15 cellular contexts compared by ENCODE assay signal in genomic region chr19:46134527-46134926, GRCh38. TPM values are rescaled to one million over a fixed set of nuclear protein-coding genes. Genes with fewer than 3 reads are reported as not detected.
DNase-seq lines count a peak whose midpoint lies in the region; ATAC-seq and TF ChIP-seq lines count a peak whose summit lies in the region.
"Had no signal": no experiment of that assay in that cellular context is flagged by ENCODE, and none has a peak within 500 bp of the region (broad histone marks: within the 10 kb centered on the region; RNA-seq: fewer than 3 reads in every experiment).

No MANE protein-coding gene starts in this region.

- RAD21 ChIA-PET in HCT116 (lab: Charles Lee; ENCODE audit: low non-redundant PET in 1 of 2, low total read pairs in 2 of 2, uncharacterized antibody in 2 of 2, unreplicated experiment in 2 of 2): no interaction called here

- H2BK12ac ChIP-seq in neuronal stem cell (ENCODE audit: low read length): peak overlapping the region; percentile 97

- peak overlapping the region; percentile 57 for H3K4ac ChIP-seq in neuronal stem cell (ENCODE audit: low read length)

- H3K9me3 ChIP-seq in HCT116 (ENCODE audit: control insufficient read depth in 1 of 2, insufficient read depth in 1 of 2, low read depth in 1 of 2, low read length in 2 of 2): no peaks in the 10 kb centered on the region
- H3K9me3 ChIP-seq in endodermal cell (ENCODE audit: control insufficient read depth, low read length): peaks cover 4% of the 10 kb centered on the region
- peaks cover 3 to 17% of the 10 kb centered on the region in 2 donors for H3K9me3 ChIP-seq in neuronal stem cell (replicated peaks in 1 of 2; ENCODE audit: control insufficient read depth in 2 of 2, insufficient read depth in 1 of 2, low read depth in 1 of 2, low read length in 2 of 2)
- no peaks in the 10 kb centered on the region for H3K9me3 ChIP-seq in prostate gland

- H3K27ac Mint-ChIP-seq in endodermal cell: no peak overlapping the region
- H3K27ac Mint-ChIP-seq: activated B cell treated with CpG ODN at 0.5 μM for 24 hours; CD4-positive, alpha-beta T cell; natural killer cell treated with Interleukin-12 subunit alpha and Interleukin-12 subunit beta and Interleukin-15 and Interleukin-18, amount 100 ng/mL, for 72 hours had no signal

- H2BK120ac ChIP-seq in neuronal stem cell (ENCODE audit: low read depth, low read length): peak overlapping the region; percentile 95

- ATAC-seq in HCT116: no peak
- ATAC-seq in GM19395 (IDR thresholded peaks at IDR 0.05; ENCODE audit: unreplicated experiment): no peak
- ATAC-seq: HepG2; natural killer cell treated with Interleukin-12 subunit alpha and Interleukin-12 subunit beta and Interleukin-15 and Interleukin-18, amount 100 ng/mL, for 72 hours had no signal

- peaks cover 19 to 29% of the 10 kb centered on the region in 2 experiments for H3K4me1 ChIP-seq in HCT116 (ENCODE audit: control insufficient read depth in 1 of 2, insufficient read depth in 2 of 2, low read length in 2 of 2)
- H3K4me1 ChIP-seq in endodermal cell (ENCODE audit: control insufficient read depth, insufficient read depth, low read length): no peaks in the 10 kb centered on the region
- H3K4me1 ChIP-seq in neuronal stem cell (ENCODE audit: control insufficient read depth in 2 of 2, insufficient read depth in 1 of 2, low read depth in 1 of 2, low read length in 2 of 2): peaks cover 14 to 15% of the 10 kb centered on the region in 2 donors
- H3K4me1 ChIP-seq in prostate gland (replicated peaks): no peaks in the 10 kb centered on the region

- H4K20me1 ChIP-seq in HCT116 (ENCODE audit: insufficient read depth): no peaks in the 10 kb centered on the region

- peaks cover 8% of the 10 kb centered on the region for H3K9me3 Mint-ChIP-seq in endodermal cell
- H3K9me3 Mint-ChIP-seq: activated B cell treated with CpG ODN at 0.5 μM for 24 hours; CD4-positive, alpha-beta T cell; natural killer cell treated with Interleukin-12 subunit alpha and Interleukin-12 subunit beta and Interleukin-15 and Interleukin-18, amount 100 ng/mL, for 72 hours had no signal

- intact Hi-C loops in HCT116 (cut with micrococcal nuclease): no loop called here
- intact Hi-C loops in prostate gland (cut with DNase I): no loop called here

- no peaks in the 10 kb centered on the region for H3K79me2 ChIP-seq in HCT116 (ENCODE audit: insufficient read depth, low read length)

- no peak overlapping the region for H3K4me3 Mint-ChIP-seq in endodermal cell
- H3K4me3 Mint-ChIP-seq: activated B cell treated with CpG ODN at 0.5 μM for 24 hours; CD4-positive, alpha-beta T cell; natural killer cell treated with Interleukin-12 subunit alpha and Interleukin-12 subunit beta and Interleukin-15 and Interleukin-18, amount 100 ng/mL, for 72 hours had no signal

- H3K27ac ChIP-seq in HCT116 (ENCODE audit: low read depth, low read length) (peak overlapping the region; percentile 73; the same call in 1 of the 2 replicates), endodermal cell (ENCODE audit: low read depth, low read length) (peak overlapping the region; percentile 93), neuronal stem cell (replicated peaks; ENCODE audit: low read length) (peak overlapping the region; percentile 67), prostate gland (no peak overlapping the region)
- H3K27ac ChIP-seq: SK-N-MC had no signal

- no TSS peak for BruUV-seq in HCT116 (replicated peaks; lab: Mats Ljungman, UMichigan)

- peaks cover 4% of the 10 kb centered on the region for H3K36me3 Mint-ChIP-seq in endodermal cell (ENCODE audit: low read depth)
- H3K36me3 Mint-ChIP-seq: natural killer cell treated with Interleukin-12 subunit alpha and Interleukin-12 subunit beta and Interleukin-15 and Interleukin-18, amount 100 ng/mL, for 72 hours had no signal

- CTCF ChIA-PET in HCT116 (lab: Charles Lee): no interaction called here

- H3K9ac ChIP-seq in HCT116 (ENCODE audit: low read length) (no peak overlapping the region), endodermal cell (ENCODE audit: extremely low read depth, low read length, poor library complexity, severe bottlenecking) (no peak overlapping the region), neuronal stem cell (ENCODE audit: low read depth, low read length, poor library complexity) (no peak overlapping the region)

- H2BK5ac ChIP-seq in neuronal stem cell (ENCODE audit: low read length): no peak overlapping the region

- DNase-seq in HCT116 (ENCODE audit: low read depth, low spot score): no peak
- DNase-seq in NCI-H510A (lab: John Stamatoyannopoulos, UW): peak; percentile 56
- DNase-seq in endodermal cell: no peak
- DNase-seq in neuronal stem cell (ENCODE audit: low spot score): no peak
- DNase-seq in stimulated activated CD4-positive, alpha-beta T cell treated with anti-CD3 and anti-CD28 coated beads, Interleukin-1b, Interleukin-23, amount 100 ng/mL, for 48 hours: no peak
- no peak for DNase-seq in prostate gland (ENCODE audit: low spot score)
- DNase-seq: activated B cell treated with CpG ODN at 0.5 μM for 24 hours; activated T-cell treated with anti-CD3 and anti-CD28 coated beads for 4 hours; CD4-positive, alpha-beta T cell; NCI-H1694 treated with DMSO at 0.1 percent for 48 hours had no signal

- H3K4me2 ChIP-seq in HCT116 (ENCODE audit: low read length): no peak overlapping the region
- H3K4me2 ChIP-seq in neuronal stem cell (ENCODE audit: insufficient read depth, low read length, poor library complexity, severe bottlenecking): no peak overlapping the region

- peaks cover 16% of the 10 kb centered on the region for H3K4me1 Mint-ChIP-seq in endodermal cell
- H3K4me1 Mint-ChIP-seq: activated B cell treated with CpG ODN at 0.5 μM for 24 hours had no signal

- no peak overlapping the region for H3K23ac ChIP-seq in neuronal stem cell (ENCODE audit: low read depth, low read length, poor library complexity)

- no peaks in the 10 kb centered on the region for H3K27me3 ChIP-seq in HCT116 (ENCODE audit: insufficient read depth, low read length)
- no peaks in the 10 kb centered on the region for H3K27me3 ChIP-seq in endodermal cell (ENCODE audit: control insufficient read depth, insufficient read depth, low read length, poor library complexity, severe bottlenecking)
- H3K27me3 ChIP-seq in neuronal stem cell (ENCODE audit: control insufficient read depth in 3 of 3, insufficient read depth in 3 of 3, low read depth in 1 of 3, low read length in 3 of 3): no peaks in the 10 kb centered on the region
- H3K27me3 ChIP-seq in prostate gland (replicated peaks; ENCODE audit: insufficient read depth): no peaks in the 10 kb centered on the region

- no peaks in the 10 kb centered on the region for H3K9me2 ChIP-seq in HCT116 (ENCODE audit: insufficient read depth)

- TF ChIP-seq RAD21 in HCT116 (IDR thresholded peaks at IDR 0.05; ENCODE audit: low read depth): no peak

- H3K36me3 ChIP-seq in HCT116 (ENCODE audit: control insufficient read depth in 1 of 2, insufficient read depth in 2 of 2, low read length in 2 of 2) (no peaks in the 10 kb centered on the region), endodermal cell (ENCODE audit: control insufficient read depth, insufficient read depth, low read length) (no peaks in the 10 kb centered on the region), neuronal stem cell (replicated peaks in 1 of 2; ENCODE audit: control insufficient read depth in 2 of 2, insufficient read depth in 2 of 2, low read length in 2 of 2) (peaks cover 0 to 2% of the 10 kb centered on the region in 2 donors), prostate gland (no peaks in the 10 kb centered on the region)

- H4K8ac ChIP-seq in neuronal stem cell (ENCODE audit: low read depth, low read length): no peak overlapping the region

- no peaks in the 10 kb centered on the region for H3K79me1 ChIP-seq in neuronal stem cell (ENCODE audit: low read depth, low read length)

- H2BK15ac ChIP-seq in neuronal stem cell (ENCODE audit: low read length): no peak overlapping the region

- no peak overlapping the region for H4K91ac ChIP-seq in neuronal stem cell (ENCODE audit: low read depth, low read length, poor library complexity)

- no peak for TF ChIP-seq CTCF in HCT116 (IDR thresholded peaks at IDR 0.05 in 2 of 3, conservative IDR thresholded peaks at IDR 0.05 in 1 of 3; ENCODE audit: borderline replicate concordance in 1 of 3, insufficient read depth in 1 of 3, low read depth in 2 of 3, low read length in 2 of 3)
- no peak for TF ChIP-seq CTCF in endodermal cell (conservative IDR thresholded peaks at IDR 0.05)
- TF ChIP-seq CTCF in prostate gland (IDR thresholded peaks at IDR 0.05): no peak

- H2AK5ac ChIP-seq in neuronal stem cell (ENCODE audit: low read depth, low read length): peak overlapping the region; percentile 75

- H2AFZ ChIP-seq in HCT116 (ENCODE audit: low read depth, low read length, poor library complexity, severe bottlenecking) (no peak overlapping the region), neuronal stem cell (ENCODE audit: low read length) (no peak overlapping the region)

- POLR2A ChIA-PET in HCT116 (lab: Charles Lee): no interaction called here

- H3K4me3 ChIP-seq in HCT116 (replicated peaks in 1 of 2; ENCODE audit: low read depth in 1 of 2, low read length in 2 of 2) (no peak overlapping the region), endodermal cell (ENCODE audit: low read length) (peak overlapping the region; percentile 47), neuronal stem cell (ENCODE audit: low read length in 2 of 2) (no peak overlapping the region), prostate gland (no peak overlapping the region)
- H3K4me3 ChIP-seq: SK-N-MC had no signal

- no peak overlapping the region for H3K14ac ChIP-seq in neuronal stem cell (ENCODE audit: low read length)

- H3K27me3 Mint-ChIP-seq in endodermal cell (ENCODE audit: insufficient read depth): peaks cover 6% of the 10 kb centered on the region

- H3K18ac ChIP-seq in neuronal stem cell (ENCODE audit: low read length): peak overlapping the region; percentile 81

- TF ChIP-seq POLR2A in HCT116 (IDR thresholded peaks at IDR 0.05; ENCODE audit: borderline replicate concordance, extremely low read depth, insufficient read depth, insufficient read length): no peak
- no peak for TF ChIP-seq POLR2A in prostate gland (IDR thresholded peaks at IDR 0.05)

TF ChIP-seq in HCT116, 20 proteins besides CTCF, POLR2A, EP300 and RAD21 (continues in another document):
- no peak for TF ChIP-seq SIN3A (IDR thresholded peaks at IDR 0.05; ENCODE audit: low read depth)
- no peak for TF ChIP-seq ELF1 (IDR thresholded peaks at IDR 0.05; ENCODE audit: borderline replicate concordance, low read depth)

RNA-seq across cellular contexts. Expression of gene IGFL3, which starts 10.0 kb away (rescaled TPM):
- not detected for total RNA-seq in HCT116 (2021; ENCODE audit: unreplicated experiment)
- not detected in 2 replicates for polyA plus RNA-seq in HCT116 (2012)
- total RNA-seq in endodermal cell: 1 to 10 TPM in 1 of 2 donors, under 1 TPM in 1; 0.88 to 2.1 TPM
- 0.39 TPM for polyA plus RNA-seq in endodermal cell (2013, experiment 1 of 2)
- 0.79 TPM for polyA plus RNA-seq in endodermal cell (2013, experiment 2 of 2)
- 0.08 TPM for polyA plus RNA-seq in neuronal stem cell (2013, experiment 1 of 2)
- 0.21 TPM for polyA plus RNA-seq in neuronal stem cell (2013, experiment 2 of 2)
- total RNA-seq in prostate gland: not detected
- total RNA-seq: activated B cell treated with CpG ODN at 0.5 μM for 24 hours; CD4-positive, alpha-beta T cell; HepG2; natural killer cell treated with Interleukin-12 subunit alpha and Interleukin-12 subunit beta and Interleukin-15 and Interleukin-18, amount 100 ng/mL, for 72 hours had no signal
- polyA plus RNA-seq: adipose tissue, HepG2 had no signal

RNA-seq across cellular contexts. Expression of gene IGFL2, which starts 13.5 kb away (rescaled TPM):
- total RNA-seq in HCT116 (2021; ENCODE audit: unreplicated experiment) (not detected), endodermal cell (under 1 TPM in 1 of 2 donors, not detected in 1; 0.84 TPM), prostate gland (1 to 10 TPM in 1 of 2 donors, not detected in 1; 2.7 TPM)
- 0.38 and 1.7 TPM in 2 replicates for polyA plus RNA-seq in HCT116 (2012)
- 0.43 TPM for polyA plus RNA-seq in endodermal cell (2013, experiment 1 of 2)
- not detected for polyA plus RNA-seq in endodermal cell (2013, experiment 2 of 2)
- not detected for polyA plus RNA-seq in neuronal stem cell (2013, experiment 1 of 2)
- not detected for polyA plus RNA-seq in neuronal stem cell (2013, experiment 2 of 2)
- total RNA-seq: activated B cell treated with CpG ODN at 0.5 μM for 24 hours; CD4-positive, alpha-beta T cell; HepG2; natural killer cell treated with Interleukin-12 subunit alpha and Interleukin-12 subunit beta and Interleukin-15 and Interleukin-18, amount 100 ng/mL, for 72 hours had no signal
- polyA plus RNA-seq: HepG2 had no signal

Comparison
In these comparisons a context has a peak if more than half of its experiments do, and no peak if none do; other contexts are left out.
1. H3K27ac ChIP-seq: peak in HCT116 (single experiment), endodermal cell (single experiment) and neuronal stem cell (single experiment); none in prostate gland (0 of 2).